Comparison of ENCODE assay signal across 10 cellular contexts in the genomic region with DNA sequence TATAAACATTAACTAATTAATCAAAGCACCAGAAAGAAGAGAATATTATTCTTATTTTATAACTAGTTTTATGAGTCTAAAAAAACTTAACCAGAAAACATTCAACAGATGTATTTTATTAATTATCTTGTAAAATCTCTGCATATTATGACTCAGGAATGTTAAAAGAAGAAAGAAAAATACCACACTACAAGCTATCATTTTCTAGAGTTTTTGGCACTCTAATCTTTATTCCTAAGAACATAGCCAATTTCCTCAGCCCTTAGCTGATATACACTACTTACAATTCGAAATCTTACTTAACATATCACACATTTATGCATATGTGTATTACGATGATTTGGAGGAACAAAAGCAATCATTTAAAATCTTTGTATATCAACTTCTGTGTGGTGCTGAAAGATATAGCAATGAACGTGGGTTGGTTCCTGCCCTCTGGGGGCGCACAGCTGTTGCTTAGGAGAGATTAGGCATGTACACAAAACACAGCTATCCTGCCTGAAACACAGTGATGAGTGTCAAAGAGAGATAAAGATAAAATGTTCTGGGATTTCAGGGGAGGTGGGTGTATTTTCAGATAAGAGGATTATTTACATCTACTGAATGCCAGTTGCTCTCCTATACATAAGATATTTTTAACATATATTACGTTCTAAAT.
DNase-seq lines count a peak whose midpoint lies in the region; ATAC-seq and TF ChIP-seq lines count a peak whose summit lies in the region.
"Had no signal": no experiment of that assay in that cellular context is flagged by ENCODE, and none has a peak within 500 bp of the region (broad histone marks: within the 10 kb centered on the region; RNA-seq: fewer than 3 reads in every experiment).

No MANE protein-coding gene starts in this region.

- intact Hi-C loops in colonic mucosa (cut with DNase I): no loop called here

- peak overlapping the region; percentile 69 for H3K4me3 Mint-ChIP-seq in activated T-cell treated with anti-CD3 and anti-CD28 coated beads, Interleukin-2, amount 50 U/mL, for 24 hours

- no peak for DNase-seq in activated T-cell treated with anti-CD3 and anti-CD28 coated beads, Interleukin-2, amount 50 U/mL, for 24 hours
- no peak for DNase-seq in activated T-cell treated with anti-CD3 and anti-CD28 coated beads, Interleukin-2, amount 50 U/mL, for 1 hour
- DNase-seq in activated naive CD4-positive, alpha-beta T cell treated with anti-CD3 and anti-CD28 coated beads, Interleukin-2, amount 50 U/mL, for 72 hours (ENCODE audit: low spot score in 2 of 2): peak in 1 of 2 donors; percentile 10
- peak; percentile 27 for DNase-seq in hepatic stellate cell (ENCODE audit: low spot score)
- DNase-seq in upper lobe of left lung: no peak
- DNase-seq in Ammon's horn (ENCODE audit: low spot score): no peak
- DNase-seq in colonic mucosa: no peak
- DNase-seq: ACHN, amniotic stem cell had no signal

- no peaks in the 10 kb centered on the region for H3K9me3 Mint-ChIP-seq in activated T-cell treated with anti-CD3 and anti-CD28 coated beads, Interleukin-2, amount 50 U/mL, for 24 hours
- H3K9me3 Mint-ChIP-seq in activated naive CD4-positive, alpha-beta T cell treated with anti-CD3 and anti-CD28 coated beads, Interleukin-2, amount 50 U/mL, for 72 hours: no peaks in the 10 kb centered on the region

- ATAC-seq in activated naive CD4-positive, alpha-beta T cell treated with anti-CD3 and anti-CD28 coated beads, Interleukin-2, amount 50 U/mL, for 72 hours: peak; percentile 52 to 75
- ATAC-seq in upper lobe of left lung (ENCODE audit: low FRiP score in 2 of 2) (peak in 1 of 2 donors; percentile 72), HG02981 (IDR thresholded peaks at IDR 0.05; ENCODE audit: unreplicated experiment) (no peak)

- no peak overlapping the region for H3K9ac ChIP-seq in colonic mucosa (ENCODE audit: low read depth in 2 of 2, low read length in 2 of 2)

- no peak overlapping the region for H3K4me3 ChIP-seq in upper lobe of left lung
- H3K4me3 ChIP-seq in colonic mucosa: no peak overlapping the region

- H3K36me3 Mint-ChIP-seq in activated T-cell treated with anti-CD3 and anti-CD28 coated beads, Interleukin-2, amount 50 U/mL, for 24 hours (ENCODE audit: low read depth): peaks cover 54% of the 10 kb centered on the region
- H3K36me3 Mint-ChIP-seq in activated naive CD4-positive, alpha-beta T cell treated with anti-CD3 and anti-CD28 coated beads, Interleukin-2, amount 50 U/mL, for 72 hours: peaks cover 0 to 4% of the 10 kb centered on the region in 2 donors

- WGBS in upper lobe of left lung, 2 donors: 62 to 68% methylated on average over 5 of the region's 5 CpGs

- H3K4me1 ChIP-seq in upper lobe of left lung (peaks cover 0 to 7% (median 7%) of the 10 kb centered on the region in 4 donors), colonic mucosa (no peaks in the 10 kb centered on the region)

- H3K9me3 ChIP-seq in upper lobe of left lung (no peaks in the 10 kb centered on the region), colonic mucosa (no peaks in the 10 kb centered on the region)

- TF ChIP-seq EP300 in upper lobe of left lung (IDR thresholded peaks at IDR 0.05): no peak

- TF ChIP-seq POLR2A in upper lobe of left lung (IDR thresholded peaks at IDR 0.05): no peak

- peaks cover 25% of the 10 kb centered on the region for H3K4me1 Mint-ChIP-seq in activated T-cell treated with anti-CD3 and anti-CD28 coated beads, Interleukin-2, amount 50 U/mL, for 24 hours (ENCODE audit: low read depth)

- peak in 1 of 6 experiments; percentile 13 for TF ChIP-seq CTCF in upper lobe of left lung (IDR thresholded peaks at IDR 0.05)
- TF ChIP-seq CTCF in colonic mucosa (IDR thresholded peaks at IDR 0.05): no peak

- H3K36me3 ChIP-seq in upper lobe of left lung (peaks cover 37 to 97% (median 59%) of the 10 kb centered on the region in 4 donors), colonic mucosa (no peaks in the 10 kb centered on the region)

- H3K27me3 ChIP-seq in upper lobe of left lung (no peaks in the 10 kb centered on the region), colonic mucosa (no peaks in the 10 kb centered on the region)

- peak overlapping the region; percentile 88 for H3K27ac Mint-ChIP-seq in activated T-cell treated with anti-CD3 and anti-CD28 coated beads, Interleukin-2, amount 50 U/mL, for 24 hours
- H3K27ac Mint-ChIP-seq in activated naive CD4-positive, alpha-beta T cell treated with anti-CD3 and anti-CD28 coated beads, Interleukin-2, amount 50 U/mL, for 72 hours: peak overlapping the region; percentile 79 to 93

- H3K27me3 Mint-ChIP-seq in activated T-cell treated with anti-CD3 and anti-CD28 coated beads, Interleukin-2, amount 50 U/mL, for 24 hours: no peaks in the 10 kb centered on the region

- H3K27ac ChIP-seq in upper lobe of left lung (peak overlapping the region; percentile 34 to 68 (median 52)), colonic mucosa (no peak overlapping the region)
